11 cellular contexts compared by ENCODE assay signal in genomic region chr11:9139628-9140357, GRCh38. TPM values are rescaled to one million over a fixed set of nuclear protein-coding genes. Genes with fewer than 3 reads are reported as not detected.
DNase-seq lines count a peak whose midpoint lies in the region; ATAC-seq and TF ChIP-seq lines count a peak whose summit lies in the region.
"Had no signal": no experiment of that assay in that cellular context is flagged by ENCODE, and none has a peak within 500 bp of the region (broad histone marks: within the 10 kb centered on the region; RNA-seq: fewer than 3 reads in every experiment).

No MANE protein-coding gene starts in this region.

- RAD21 ChIA-PET in HCT116 (lab: Charles Lee; ENCODE audit: low non-redundant PET in 1 of 2, low total read pairs in 2 of 2, uncharacterized antibody in 2 of 2, unreplicated experiment in 2 of 2): no interaction called here

- H2AFZ ChIP-seq in HCT116 (ENCODE audit: low read depth, low read length, poor library complexity, severe bottlenecking): no peak overlapping the region
- no peak overlapping the region for H2AFZ ChIP-seq in osteoblast (ENCODE audit: low read length)

- no peaks in the 10 kb centered on the region for H3K79me2 ChIP-seq in HCT116 (ENCODE audit: insufficient read depth, low read length)
- H3K79me2 ChIP-seq in osteoblast (ENCODE audit: insufficient read depth, low read length): no peaks in the 10 kb centered on the region

- CTCF ChIA-PET in AG04450 (lab: Charles Lee) (interaction anchor here (0.7 to 3.2 kb wide), 4 partner anchors 86 to 367 kb away, joined by 3 to 22 read pairs (median 4); no protein-coding TSS in a partner anchor), HCT116 (lab: Charles Lee) (interaction anchor here (0.9 to 4.1 kb wide), 2 partner anchors 9 to 367 kb away, joined by 3 to 21 read pairs; no protein-coding TSS in a partner anchor)

- no peaks in the 10 kb centered on the region for H3K9me3 ChIP-seq in AG04450 (ENCODE audit: control insufficient read depth, insufficient read depth, low read length)
- no peaks in the 10 kb centered on the region for H3K9me3 ChIP-seq in HCT116 (ENCODE audit: control insufficient read depth in 1 of 2, insufficient read depth in 1 of 2, low read depth in 1 of 2, low read length in 2 of 2)
- no peaks in the 10 kb centered on the region for H3K9me3 ChIP-seq in body of pancreas
- H3K9me3 ChIP-seq in osteoblast (ENCODE audit: low read depth, low read length): no peaks in the 10 kb centered on the region

- TF ChIP-seq RAD21 in HCT116 (IDR thresholded peaks at IDR 0.05; ENCODE audit: low read depth): no peak

- ATAC-seq in HCT116 (no peak), body of pancreas (no peak), HG02981 (IDR thresholded peaks at IDR 0.05; ENCODE audit: unreplicated experiment) (no peak)
- no peak for ATAC-seq in stimulated activated naive CD8-positive, alpha-beta T cell treated with anti-CD3 and anti-CD28 coated beads, Interleukin-15, Interleukin-2, amounts not matched to agents 100 U/mL and 50 U/mL, for 24 hours

- H3K27me3 ChIP-seq in AG04450 (ENCODE audit: control insufficient read depth, insufficient read depth, low read length) (no peaks in the 10 kb centered on the region), HCT116 (ENCODE audit: insufficient read depth, low read length) (no peaks in the 10 kb centered on the region), body of pancreas (no peaks in the 10 kb centered on the region), osteoblast (ENCODE audit: insufficient read depth, low read length) (no peaks in the 10 kb centered on the region)

- POLR2A ChIA-PET in AG04450 (lab: Yijun Ruan, JAX): no interaction called here
- POLR2A ChIA-PET in HCT116 (lab: Charles Lee): no interaction called here

- H3K4me3 ChIP-seq in AG04450 (ENCODE audit: low read depth, low read length) (no peak overlapping the region), HCT116 (replicated peaks in 1 of 2; ENCODE audit: low read depth in 1 of 2, low read length in 2 of 2) (no peak overlapping the region), body of pancreas (no peak overlapping the region), osteoblast (ENCODE audit: insufficient read depth, low read length) (no peak overlapping the region)

- WGBS in body of pancreas, 2 donors: 41 to 52% methylated on average over 6 to 7 of the region's 7 CpGs

- H3K36me3 ChIP-seq in HCT116 (ENCODE audit: control insufficient read depth in 1 of 2, insufficient read depth in 2 of 2, low read length in 2 of 2): peaks cover 8 to 15% of the 10 kb centered on the region in 2 experiments; a peak in 3 of 4 replicates
- H3K36me3 ChIP-seq in body of pancreas (replicated peaks in 1 of 2; ENCODE audit: insufficient read depth in 1 of 2, low read depth in 2 of 2): peaks cover 0 to 17% of the 10 kb centered on the region in 2 donors
- H3K36me3 ChIP-seq in osteoblast (ENCODE audit: insufficient read depth, low read length): peaks cover 71% of the 10 kb centered on the region

- H3K27ac ChIP-seq in AG04450 (ENCODE audit: low read depth, low read length): peak overlapping the region; percentile 75
- H3K27ac ChIP-seq in HCT116 (ENCODE audit: low read depth, low read length): peak overlapping the region; percentile 75
- H3K27ac ChIP-seq in body of pancreas: peak overlapping the region; percentile 18 to 83 (median 72)
- H3K27ac ChIP-seq in osteoblast (ENCODE audit: low read depth, low read length): peak overlapping the region; percentile 31

- no peaks in the 10 kb centered on the region for H3K9me2 ChIP-seq in HCT116 (ENCODE audit: insufficient read depth)

- no TSS peak for BruUV-seq in HCT116 (replicated peaks; lab: Mats Ljungman, UMichigan)

- peaks cover 5% of the 10 kb centered on the region; the same call in 1 of the 2 replicates for H4K20me1 ChIP-seq in HCT116 (ENCODE audit: insufficient read depth)
- H4K20me1 ChIP-seq in osteoblast (ENCODE audit: insufficient read depth, low read length): peaks cover 20% of the 10 kb centered on the region

- H3K4me1 ChIP-seq in HCT116 (ENCODE audit: control insufficient read depth in 1 of 2, insufficient read depth in 2 of 2, low read length in 2 of 2) (peaks cover 33 to 35% of the 10 kb centered on the region in 2 experiments), body of pancreas (peaks cover 42% of the 10 kb centered on the region), osteoblast (ENCODE audit: insufficient read depth, low read length) (peaks cover 37% of the 10 kb centered on the region)

- no peak for TF ChIP-seq CTCF in AG04450 (IDR thresholded peaks at IDR 0.05; ENCODE audit: low read depth, low read length)
- TF ChIP-seq CTCF in HCT116 (IDR thresholded peaks at IDR 0.05 in 2 of 3, conservative IDR thresholded peaks at IDR 0.05 in 1 of 3; ENCODE audit: borderline replicate concordance in 1 of 3, insufficient read depth in 1 of 3, low read depth in 2 of 3, low read length in 2 of 3): no peak
- no peak for TF ChIP-seq CTCF in body of pancreas (IDR thresholded peaks at IDR 0.05)
- TF ChIP-seq CTCF in osteoblast (IDR thresholded peaks at IDR 0.05; ENCODE audit: extremely low read depth, low read depth, low read length): no peak

- intact Hi-C loops in HCT116 (cut with micrococcal nuclease): loop anchor here (5.0 kb wide), 1 partner anchor 177 kb away; the partner anchor contains the start of gene TMEM9B
- intact Hi-C loops in body of pancreas (cut with DNase I): loop anchor here (5.0 to 10.0 kb wide), 2 partner anchors 75 to 122 kb away; no protein-coding TSS in a partner anchor

- H3K4me2 ChIP-seq in HCT116 (ENCODE audit: low read length): peak overlapping the region; percentile 53
- no peak overlapping the region for H3K4me2 ChIP-seq in osteoblast (ENCODE audit: insufficient read depth, low read length)

- no peak for TF ChIP-seq POLR2A in HCT116 (IDR thresholded peaks at IDR 0.05; ENCODE audit: borderline replicate concordance, extremely low read depth, insufficient read depth, insufficient read length)
- TF ChIP-seq POLR2A in body of pancreas (IDR thresholded peaks at IDR 0.05): no peak

- peak overlapping the region; percentile 18; the same call in 1 of the 2 replicates for H3K9ac ChIP-seq in HCT116 (ENCODE audit: low read length)

- no peak for DNase-seq in AG04450 (ENCODE audit: low read depth, low spot score)
- no peak for DNase-seq in HCT116 (ENCODE audit: low read depth, low spot score)
- DNase-seq in body of pancreas: peak in 1 of 4 donors; percentile 14
- DNase-seq in osteoblast (ENCODE audit: insufficient read length, low spot score, missing footprints): no peak
- no peak for DNase-seq in stimulated activated naive CD8-positive, alpha-beta T cell treated with anti-CD3 and anti-CD28 coated beads, Interleukin-15, Interleukin-2, amounts not matched to agents 100 U/mL and 50 U/mL, for 24 hours
- DNase-seq in NCI-H2107 treated with DMSO at 0.1 percent for 48 hours (lab: John Stamatoyannopoulos, UW; ENCODE audit: unreplicated experiment): no peak
- DNase-seq in SIG-M5 treated with dmso at 0.1 percent for 504 hours (lab: John Stamatoyannopoulos, UW; ENCODE audit: unreplicated experiment): no peak
- DNase-seq: activated T-cell treated with anti-CD3 and anti-CD28 coated beads, Interleukin-2, amount 50 U/mL, for 1 hour; naive B cell; NCI-H526 treated with DMSO at 0.1 percent for 48 hours had no signal

TF ChIP-seq in HCT116, 20 proteins besides CTCF, POLR2A, EP300 and RAD21:
- TF ChIP-seq ELF1 (IDR thresholded peaks at IDR 0.05; ENCODE audit: borderline replicate concordance, low read depth) (no peak), EGR1 (IDR thresholded peaks at IDR 0.05; ENCODE audit: low read depth) (no peak), ZNF274 (IDR thresholded peaks at IDR 0.05; ENCODE audit: low read depth, low read length) (no peak), ZFX (IDR thresholded peaks at IDR 0.05) (no peak), ATF3 (IDR thresholded peaks at IDR 0.05) (no peak), YY1 (IDR thresholded peaks at IDR 0.05; ENCODE audit: extremely low read depth, insufficient replicate concordance, low read depth, low read length) (no peak), SRF (IDR thresholded peaks at IDR 0.05; ENCODE audit: low read depth) (no peak), CEBPB (IDR thresholded peaks at IDR 0.05; ENCODE audit: low read depth) (no peak), SP1 (IDR thresholded peaks at IDR 0.05; ENCODE audit: low read depth) (no peak), MAX (IDR thresholded peaks at IDR 0.05) (no peak), POLR2AphosphoS5 (IDR thresholded peaks at IDR 0.05; ENCODE audit: low read depth, low read length) (no peak)

RNA-seq across cellular contexts. Expression of gene SCUBE2, which starts 48.4 kb away (rescaled TPM):
- polyA plus RNA-seq in AG04450 (2011; rRNA removed): 0.91 and 1.3 TPM in 2 replicates
- polyA minus RNA-seq in AG04450 (2011; rRNA and poly(A)+ RNA removed): 1.3 and 2.7 TPM in 2 replicates
- total RNA-seq in HCT116 (2021; ENCODE audit: unreplicated experiment) (1.3 TPM), body of pancreas (10 to 100 TPM in 1 of 2 donors, 1 to 10 TPM in 1; 6.6 to 40.0 TPM), osteoblast (1.8 and 2.7 TPM in 2 replicates)
- 0.51 and 1.6 TPM in 2 replicates for polyA plus RNA-seq in HCT116 (2012)
